In the genomic region with DNA sequence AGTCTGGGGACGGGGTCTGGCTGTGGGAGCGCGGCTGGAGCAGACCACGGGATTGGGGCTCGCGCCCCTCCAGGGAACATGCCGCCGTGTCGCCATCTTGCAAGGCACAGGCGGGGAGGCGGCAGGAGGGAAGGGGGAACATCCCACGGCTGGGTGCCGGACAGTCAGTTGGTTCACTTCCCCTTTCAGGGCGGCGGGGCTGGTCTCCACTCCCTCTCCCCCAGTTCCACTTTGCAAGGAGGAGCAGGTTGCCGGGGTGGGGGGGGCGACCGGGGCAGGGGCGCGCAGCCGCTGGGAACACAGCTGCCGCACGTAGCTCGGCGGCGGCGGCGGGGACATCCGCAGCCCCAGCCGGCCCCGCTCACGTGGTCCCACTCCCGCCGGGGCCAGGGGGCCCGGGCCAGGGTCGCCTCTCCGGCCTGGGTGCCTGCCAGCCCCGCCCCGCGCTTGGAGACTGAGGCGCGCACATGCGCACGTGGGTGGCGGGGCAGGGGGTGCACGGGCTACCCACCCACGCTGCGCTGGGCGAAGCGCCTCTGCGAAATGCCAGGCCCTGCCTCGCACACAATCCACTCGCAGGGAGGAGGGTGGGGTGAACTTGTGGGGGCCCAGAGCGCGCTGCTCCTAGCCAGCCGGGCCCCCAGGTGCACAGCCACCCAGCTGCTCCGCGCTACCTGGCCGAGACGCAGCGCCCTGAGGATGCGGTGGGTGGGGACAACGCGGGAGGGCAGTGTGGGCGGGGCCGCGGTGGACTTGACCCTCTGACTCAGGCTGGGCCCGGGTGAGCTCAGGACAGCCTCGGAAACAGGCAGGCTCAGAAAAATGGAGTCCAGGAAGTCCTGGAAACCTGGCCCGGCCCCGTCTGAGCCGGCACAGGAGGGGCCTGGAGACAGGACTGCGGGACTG, we compare ENCODE assay signal across 8 cellular contexts. TPM values are rescaled to one million over a fixed set of nuclear protein-coding genes. Genes with fewer than 3 reads are reported as not detected.
DNase-seq lines count a peak whose midpoint lies in the region; ATAC-seq and TF ChIP-seq lines count a peak whose summit lies in the region.

No MANE protein-coding gene starts in this region.

- H3K36me3 ChIP-seq in upper lobe of right lung, result no peaks in the 10 kb centered on the region

- H3K4me3 ChIP-seq in fibroblast of the aortic adventitia (ENCODE audit: low read depth, low read length) (peak overlapping the region; percentile 60), upper lobe of right lung (peak overlapping the region; percentile 51)

- POLR2A ChIA-PET in naive thymus-derived CD8-positive, alpha-beta T cell (lab: Charles Lee), result interaction anchor here (0.6 to 4.9 kb wide), 15 partner anchors 8 to 588 kb away, joined by 3 to 35 read pairs (median 6); a partner anchor contains a TSS

- H3K27ac ChIP-seq in upper lobe of right lung, result peak overlapping the region; percentile 94

- peak; percentile 22 for TF ChIP-seq POLR2A in GM18505 (IDR thresholded peaks at IDR 0.05; ENCODE audit: borderline replicate concordance, extremely low read depth, insufficient read depth, insufficient read length)

- H3K27me3 ChIP-seq in upper lobe of right lung, result no peaks in the 10 kb centered on the region

- peaks cover 0 to 2% (median 0%) of the 10 kb centered on the region in 9 donors for H3K9me3 Mint-ChIP-seq in naive thymus-derived CD8-positive, alpha-beta T cell

- H3K4me3 Mint-ChIP-seq in naive thymus-derived CD8-positive, alpha-beta T cell, result peak overlapping the region; percentile 78 to 98 (median 85)

- H3K27me3 Mint-ChIP-seq in naive thymus-derived CD8-positive, alpha-beta T cell, result no peaks in the 10 kb centered on the region

- no peak for TF ChIP-seq CTCF in fibroblast of the aortic adventitia (IDR thresholded peaks at IDR 0.05; ENCODE audit: insufficient read depth, low read length)
- no peak for TF ChIP-seq CTCF in upper lobe of right lung (IDR thresholded peaks at IDR 0.05)

- H3K4me1 Mint-ChIP-seq in naive thymus-derived CD8-positive, alpha-beta T cell, result peaks cover 24 to 74% (median 69%) of the 10 kb centered on the region in 4 donors

- peak overlapping the region in 9 of 10 donors; percentile 50 to 98 (median 92) for H3K27ac Mint-ChIP-seq in naive thymus-derived CD8-positive, alpha-beta T cell

- H3K36me3 Mint-ChIP-seq in naive thymus-derived CD8-positive, alpha-beta T cell, result no peaks in the 10 kb centered on the region

- ATAC-seq in GM18505 (IDR thresholded peaks at IDR 0.05; ENCODE audit: unreplicated experiment) (peak; percentile 26), upper lobe of right lung (peak; percentile 63), HG02840 (IDR thresholded peaks at IDR 0.05; ENCODE audit: low FRiP score, unreplicated experiment) (no peak)
- peak; percentile 26 for ATAC-seq in naive thymus-derived CD8-positive, alpha-beta T cell

- intact Hi-C loops in upper lobe of right lung (cut with DNase I), result no loop called here

- H3K4me1 ChIP-seq in upper lobe of right lung, result peaks cover 89% of the 10 kb centered on the region

- no peaks in the 10 kb centered on the region for H3K9me3 ChIP-seq in upper lobe of right lung

- DNase-seq in NCI-H2171 (lab: John Stamatoyannopoulos, UW) (peak; percentile 52), fibroblast of the aortic adventitia (ENCODE audit: low read depth) (peak; percentile 66), upper lobe of right lung (peak; percentile 92), DMS53 (lab: John Stamatoyannopoulos, UW) (no peak)
- peak; percentile 71 to 79 for DNase-seq in activated T-cell treated with anti-CD3 and anti-CD28 coated beads, Interleukin-2, amount 50 U/mL, for 48 hours
- DNase-seq in naive thymus-derived CD8-positive, alpha-beta T cell, result peak in 4 of 10 donors; percentile 41 to 54 (median 44)

RNA-seq across cellular contexts. Expression of a gene that starts 6.4 kb away (rescaled TPM):
- 6.5 and 7.3 TPM in 2 replicates for total RNA-seq in fibroblast of the aortic adventitia (ENCODE audit: low replicate concordance)
- total RNA-seq in naive thymus-derived CD8-positive, alpha-beta T cell, result 10 to 100 TPM; 18.5 to 19.9 TPM
- under 1 TPM; 0.23 to 0.84 (median 0.36) TPM for polyA plus RNA-seq in naive thymus-derived CD8-positive, alpha-beta T cell
- total RNA-seq in upper lobe of right lung, result 28.0 TPM

RNA-seq across cellular contexts. Expression of a gene that starts 8.7 kb away (rescaled TPM):
- total RNA-seq in fibroblast of the aortic adventitia (ENCODE audit: low replicate concordance) (9.0 and 13.0 TPM in 2 replicates), upper lobe of right lung (37.2 TPM)
- 10 to 100 TPM; 78.1 to 86.2 TPM for total RNA-seq in naive thymus-derived CD8-positive, alpha-beta T cell
- 1 to 10 TPM; 2.7 to 6.8 (median 3.1) TPM for polyA plus RNA-seq in naive thymus-derived CD8-positive, alpha-beta T cell

RNA-seq across cellular contexts. Expression of a gene that starts 28.3 kb away (rescaled TPM):
- total RNA-seq in fibroblast of the aortic adventitia (ENCODE audit: low replicate concordance) (48.0 and 51.2 TPM in 2 replicates), upper lobe of right lung (76.1 TPM)
- total RNA-seq in naive thymus-derived CD8-positive, alpha-beta T cell, result 100 to 1,000 TPM; 106 to 109 TPM
- polyA plus RNA-seq in naive thymus-derived CD8-positive, alpha-beta T cell, result 100 to 1,000 TPM; 153 to 207 (median 155) TPM

RNA-seq across cellular contexts. Expression of a gene that starts 44.9 kb away (rescaled TPM):
- 0.16 and 3.3 TPM in 2 replicates for total RNA-seq in fibroblast of the aortic adventitia (ENCODE audit: low replicate concordance)
- total RNA-seq in naive thymus-derived CD8-positive, alpha-beta T cell, result 1 to 10 TPM; 1.6 to 1.8 TPM
- polyA plus RNA-seq in naive thymus-derived CD8-positive, alpha-beta T cell, result 1 to 10 TPM in 1 of 3 donors, under 1 TPM in 2; 0.52 to 1.3 (median 0.59) TPM
- 0.64 TPM for total RNA-seq in upper lobe of right lung

RNA-seq across cellular contexts. Expression of a gene that starts 48.2 kb away (rescaled TPM):
- 2.6 and 4.2 TPM in 2 replicates for total RNA-seq in fibroblast of the aortic adventitia (ENCODE audit: low replicate concordance)
- 1 to 10 TPM; 4.2 to 4.5 TPM for total RNA-seq in naive thymus-derived CD8-positive, alpha-beta T cell
- 1 to 10 TPM; 1.9 to 3.6 (median 3.6) TPM for polyA plus RNA-seq in naive thymus-derived CD8-positive, alpha-beta T cell
- 6.3 TPM for total RNA-seq in upper lobe of right lung
